In the genomic region with DNA sequence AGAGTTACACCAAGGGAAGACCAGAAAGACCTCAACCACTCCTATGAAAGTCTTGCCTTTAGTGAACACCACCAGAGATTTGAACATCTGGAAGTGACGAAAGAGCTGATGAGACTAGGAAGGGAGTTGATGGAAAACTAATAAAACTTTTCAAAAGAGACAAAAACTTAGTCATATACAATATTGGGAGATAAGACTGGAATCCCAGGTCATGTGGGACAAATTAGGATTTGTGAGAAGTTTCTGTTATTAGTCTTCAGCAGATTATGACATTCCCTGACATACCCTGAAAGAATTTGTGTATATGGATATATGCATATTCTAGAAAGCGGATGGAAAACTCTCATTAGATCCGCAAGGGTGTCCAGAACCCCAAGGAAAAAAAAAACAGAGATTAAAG, we compare ENCODE assay signal across 19 cellular contexts.
DNase-seq lines count a peak whose midpoint lies in the region; ATAC-seq and TF ChIP-seq lines count a peak whose summit lies in the region.
"Had no signal": no experiment of that assay in that cellular context is flagged by ENCODE, and none has a peak within 500 bp of the region (broad histone marks: within the 10 kb centered on the region; RNA-seq: fewer than 3 reads in every experiment).

No MANE protein-coding gene starts in this region.

- H4K8ac ChIP-seq in IMR-90 (ENCODE audit: low read depth in 2 of 2, low read length in 2 of 2) = no peak overlapping the region

- WGBS in IMR-90 (ENCODE audit: extremely low coverage in 2 of 2, insufficient read length in 1 of 2), 2 experiments = no CpG with 5 or more reads among the region's 3 CpGs

- 0 out of 2 replicates have a peak overlapping the region, but pooled peaks have one; percentile 69 for H2AK5ac ChIP-seq in IMR-90 (ENCODE audit: low read depth, low read length)

- H3K27me3 ChIP-seq in IMR-90 (ENCODE audit: control insufficient read depth, insufficient read depth, low read length) = no peaks in the 10 kb centered on the region
- H3K27me3 ChIP-seq: BLaER1 treated with 17β-estradiol and CSF1 and Interleukin-3, amounts not matched to agents 10 nM and 100 nM had no signal

- H2BK5ac ChIP-seq in IMR-90 (ENCODE audit: low read depth, low read length, poor library complexity, severe bottlenecking) = no peak overlapping the region

- no peak overlapping the region for H3K56ac ChIP-seq in IMR-90 (ENCODE audit: extremely low read depth, insufficient read depth, low read length)

- POLR2A ChIA-PET in IMR-90 (lab: Charles Lee; ENCODE audit: unreplicated experiment) = no interaction called here

- DNase-seq in EH (ENCODE audit: low read depth) (peak; percentile 25), IMR-90 (no peak), fibroblast of villous mesenchyme (ENCODE audit: low read depth) (peak; percentile 76), NCI-H524 treated with DMSO at 0.1 percent for 48 hours (lab: John Stamatoyannopoulos, UW) (no peak), posterior cingulate gyrus (no peak), NCI-H526 treated with DMSO at 0.1 percent for 48 hours (lab: John Stamatoyannopoulos, UW) (no peak)
- DNase-seq: AML-193; Caco-2; Calu3; CD4-positive, alpha-beta T cell; CD8-positive, alpha-beta T cell; DMS79 treated with DMSO at 0.1 percent for 48 hours; EL; GDM1 had no signal

- no peak overlapping the region for H4K5ac ChIP-seq in IMR-90 (ENCODE audit: low read depth, low read length)

- no peak overlapping the region for H3K23ac ChIP-seq in IMR-90 (ENCODE audit: low read depth, low read length)

- no peak for TF ChIP-seq CTCF in IMR-90 (conservative IDR thresholded peaks at IDR 0.05; ENCODE audit: low read depth, low read length)
- TF ChIP-seq CTCF in fibroblast of villous mesenchyme (IDR thresholded peaks at IDR 0.05; ENCODE audit: insufficient read depth, low read depth, low read length) = no peak

- no peak overlapping the region for H3K27ac ChIP-seq in IMR-90 (ENCODE audit: insufficient read depth, low read length)
- H3K27ac ChIP-seq: 22Rv1; A549; BLaER1 treated with 17β-estradiol and CSF1 and Interleukin-3, amounts not matched to agents 10 nM and 100 nM; C4-2B had no signal

- no peak overlapping the region for H2AFZ ChIP-seq in IMR-90 (replicated peaks; ENCODE audit: low read length, poor library complexity)

- no peak overlapping the region for H3K9ac ChIP-seq in IMR-90 (ENCODE audit: low read depth, low read length)
- H3K9ac ChIP-seq: BLaER1 treated with 17β-estradiol and CSF1 and Interleukin-3, amounts not matched to agents 10 nM and 100 nM had no signal

- no peak overlapping the region for H3K18ac ChIP-seq in IMR-90 (ENCODE audit: low read depth, low read length)

- dilution Hi-C loops in IMR-90 (cut with HindIII; ENCODE audit: low sequenced_read_pairs, unreplicated experiment) = no loop called here

- H2BK120ac ChIP-seq in IMR-90 (ENCODE audit: low read depth, low read length) = peak overlapping the region; percentile 35; the same call in 1 of the 2 replicates

- H4K91ac ChIP-seq in IMR-90 (ENCODE audit: insufficient read depth, low read depth, low read length) = peak overlapping the region; percentile 66; the same call in 1 of the 2 replicates

- no peak overlapping the region; the same call in 2 of the 3 replicates for H2BK15ac ChIP-seq in IMR-90 (ENCODE audit: low read depth, low read length)

- no peak overlapping the region for H2AK9ac ChIP-seq in IMR-90 (replicated peaks; ENCODE audit: low read depth, low read length, poor library complexity)

- intact Hi-C loops in IMR-90 (cut with micrococcal nuclease) (no loop called here), posterior cingulate gyrus (cut with DNase I) (no loop called here)

- H3K9me1 ChIP-seq in IMR-90 (ENCODE audit: insufficient read depth, low read length) = peaks cover 6% of the 10 kb centered on the region

- H3K14ac ChIP-seq in IMR-90 (replicated peaks; ENCODE audit: low read depth, low read length) = no peak overlapping the region

- CTCF ChIA-PET in IMR-90 (lab: Yijun Ruan, JAX) = no interaction called here

- peaks cover 10% of the 10 kb centered on the region for H3K4me1 ChIP-seq in IMR-90 (ENCODE audit: control insufficient read depth, insufficient read depth, low read length)
- H3K4me1 ChIP-seq: BLaER1 treated with 17β-estradiol and CSF1 and Interleukin-3, amounts not matched to agents 10 nM and 100 nM had no signal

- TF ChIP-seq POLR2A in IMR-90 (IDR thresholded peaks at IDR 0.05; ENCODE audit: low read depth, low read length) = no peak

- peak overlapping the region; percentile 18; the same call in 1 of the 2 replicates for H3K4ac ChIP-seq in IMR-90 (ENCODE audit: low read depth, low read length)

- no TSS peak for BruUV-seq in IMR-90 (replicated peaks; lab: Mats Ljungman, UMichigan)

- no peak overlapping the region for H3K4me2 ChIP-seq in IMR-90 (ENCODE audit: low read depth, low read length)
- H3K4me2 ChIP-seq: A549; BLaER1 treated with 17β-estradiol and CSF1 and Interleukin-3, amounts not matched to agents 10 nM and 100 nM had no signal

- in situ Hi-C loops in IMR-90 (cut with MboI; ENCODE audit: low sequenced_read_pairs) = no loop called here

- no peaks in the 10 kb centered on the region for H3K36me3 ChIP-seq in IMR-90 (ENCODE audit: control insufficient read depth, insufficient read depth, low read length)

- H2BK20ac ChIP-seq in IMR-90 (ENCODE audit: low read depth, low read length) = no peak overlapping the region

- peaks cover 0 to 4% of the 10 kb centered on the region in 2 experiments; a peak in 1 of 4 replicates for H3K79me1 ChIP-seq in IMR-90 (ENCODE audit: low read depth in 1 of 2, low read length in 2 of 2)

- no peak overlapping the region for H3K4me3 ChIP-seq in IMR-90 (ENCODE audit: insufficient read depth, low read depth, low read length)
- H3K4me3 ChIP-seq in fibroblast of villous mesenchyme (ENCODE audit: low read depth, low read length) = no peak overlapping the region
- H3K4me3 ChIP-seq: A549; BLaER1 treated with 17β-estradiol and CSF1 and Interleukin-3, amounts not matched to agents 10 nM and 100 nM; GM12878 had no signal

- no peaks in the 10 kb centered on the region for H4K20me1 ChIP-seq in IMR-90 (ENCODE audit: insufficient read depth, low read length)
- H4K20me1 ChIP-seq: BLaER1 treated with 17β-estradiol and CSF1 and Interleukin-3, amounts not matched to agents 10 nM and 100 nM had no signal

- no peak for ATAC-seq in IMR-90 (ENCODE audit: low read depth)
- ATAC-seq: A549; CD8-positive, alpha-beta T cell; GM12878 had no signal

- no peak for TF ChIP-seq RAD21 in IMR-90 (IDR thresholded peaks at IDR 0.05; ENCODE audit: low read length)

- no peaks in the 10 kb centered on the region for H3K9me3 ChIP-seq in IMR-90 (ENCODE audit: control insufficient read depth, insufficient read depth, low read length)
- H3K9me3 ChIP-seq: A549, Caco-2 had no signal

TF ChIP-seq in IMR-90, 13 proteins besides CTCF, POLR2A, EP300 and RAD21:
- TF ChIP-seq CHD1 (IDR thresholded peaks at IDR 0.05; ENCODE audit: low read depth, low read length) (no peak), RFX5 (IDR thresholded peaks at IDR 0.05; ENCODE audit: low read depth, low read length) (no peak), BHLHE40 (IDR thresholded peaks at IDR 0.05; ENCODE audit: low read depth, low read length) (no peak), MAFK (IDR thresholded peaks at IDR 0.05; ENCODE audit: low read depth, low read length) (no peak), SMC3 (IDR thresholded peaks at IDR 0.05; ENCODE audit: low read depth, low read length) (no peak), CEBPB (IDR thresholded peaks at IDR 0.05; ENCODE audit: low read depth, low read length) (no peak), MAZ (IDR thresholded peaks at IDR 0.05; ENCODE audit: borderline replicate concordance, low read depth, low read length) (no peak), FOS (IDR thresholded peaks at IDR 0.05; ENCODE audit: low read depth, low read length) (no peak), MXI1 (IDR thresholded peaks at IDR 0.05; ENCODE audit: borderline replicate concordance, low read depth, low read length) (no peak), NFE2L2 (IDR thresholded peaks at IDR 0.05; ENCODE audit: low read depth, low read length) (no peak), RCOR1 (IDR thresholded peaks at IDR 0.05; ENCODE audit: insufficient replicate concordance, low read length) (no peak)
- TF ChIP-seq, protein P1, sequence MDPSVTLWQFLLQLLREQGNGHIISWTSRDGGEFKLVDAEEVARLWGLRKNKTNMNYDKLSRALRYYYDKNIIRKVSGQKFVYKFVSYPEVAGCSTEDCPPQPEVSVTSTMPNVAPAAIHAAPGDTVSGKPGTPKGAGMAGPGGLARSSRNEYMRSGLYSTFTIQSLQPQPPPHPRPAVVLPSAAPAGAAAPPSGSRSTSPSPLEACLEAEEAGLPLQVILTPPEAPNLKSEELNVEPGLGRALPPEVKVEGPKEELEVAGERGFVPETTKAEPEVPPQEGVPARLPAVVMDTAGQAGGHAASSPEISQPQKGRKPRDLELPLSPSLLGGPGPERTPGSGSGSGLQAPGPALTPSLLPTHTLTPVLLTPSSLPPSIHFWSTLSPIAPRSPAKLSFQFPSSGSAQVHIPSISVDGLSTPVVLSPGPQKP (IDR thresholded peaks at IDR 0.05; ENCODE audit: borderline replicate concordance, low read depth, low read length) = no peak
- TF ChIP-seq, protein P2, sequence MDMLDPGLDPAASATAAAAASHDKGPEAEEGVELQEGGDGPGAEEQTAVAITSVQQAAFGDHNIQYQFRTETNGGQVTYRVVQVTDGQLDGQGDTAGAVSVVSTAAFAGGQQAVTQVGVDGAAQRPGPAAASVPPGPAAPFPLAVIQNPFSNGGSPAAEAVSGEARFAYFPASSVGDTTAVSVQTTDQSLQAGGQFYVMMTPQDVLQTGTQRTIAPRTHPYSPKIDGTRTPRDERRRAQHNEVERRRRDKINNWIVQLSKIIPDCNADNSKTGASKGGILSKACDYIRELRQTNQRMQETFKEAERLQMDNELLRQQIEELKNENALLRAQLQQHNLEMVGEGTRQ (IDR thresholded peaks at IDR 0.05; ENCODE audit: low read depth, low read length) = no peak

Comparison
In these comparisons a context has a peak if more than half of its experiments do, and no peak if none do; other contexts are left out.
1. DNase-seq: peak in EH (single experiment) and fibroblast of villous mesenchyme (single experiment); none in IMR-90 (single experiment), NCI-H524 treated with DMSO at 0.1 percent for 48 hours (single experiment), posterior cingulate gyrus (0 of 10) and NCI-H526 treated with DMSO at 0.1 percent for 48 hours (single experiment).